35 cellular contexts compared by ENCODE assay signal in genomic region chr10:17352583-17352982, GRCh38.
"Had no signal": no experiment of that assay in that cellular context is flagged by ENCODE, and none has a peak within 500 bp of the region (broad histone marks: within the 10 kb centered on the region; RNA-seq: fewer than 3 reads in every experiment).

No MANE protein-coding gene starts in this region.

- H3K4me3 ChIP-seq: ascending aorta, breast epithelium, cardiac muscle cell, colonic mucosa had no signal

- ATAC-seq: activated CD4-positive, CD25-positive, alpha-beta regulatory T cell treated with anti-CD3 and anti-CD28 coated beads, Interleukin-2, amount 50 U/mL, for 24 hours; activated CD8-positive, alpha-beta T cell treated with anti-CD3 and anti-CD28 coated beads for 36 hours; activated naive CD4-positive, alpha-beta T cell treated with anti-CD3 and anti-CD28 coated beads, Interleukin-2, amount 50 U/mL, for 72 hours; esophagus mucosa; T-helper 17 cell had no signal

- H3K27ac ChIP-seq: ascending aorta, breast epithelium, cardiac muscle cell, colonic mucosa, WERI-Rb-1 had no signal

- H3K4me1 Mint-ChIP-seq: activated B cell treated with CpG ODN at 0.5 μM for 24 hours; activated naive CD4-positive, alpha-beta T cell treated with anti-CD3 and anti-CD28 coated beads, Interleukin-2, amount 10 ng/mL, durations not matched to agents 7 days and 5 days; activated naive CD8-positive, alpha-beta T cell treated with anti-CD3 and anti-CD28 coated beads, Interleukin-2, amount 10 ng/mL, durations not matched to agents 7 days and 5 days; T-helper 17 cell had no signal

- H3K9me3 ChIP-seq: ascending aorta, breast epithelium, colonic mucosa had no signal

- H3K36me3 Mint-ChIP-seq: activated naive CD4-positive, alpha-beta T cell treated with anti-CD3 and anti-CD28 coated beads, Interleukin-2, amount 10 ng/mL, durations not matched to agents 7 days and 5 days; activated naive CD4-positive, alpha-beta T cell treated with anti-CD3 and anti-CD28 coated beads, Interleukin-2, amount 50 U/mL, for 72 hours; activated naive CD8-positive, alpha-beta T cell treated with anti-CD3 and anti-CD28 coated beads, Interleukin-2, amount 10 ng/mL, durations not matched to agents 7 days and 5 days; brain had no signal

- FAIRE-seq: endometrium, endothelial cell of umbilical vein, frontal cortex had no signal

- H3K4me3 Mint-ChIP-seq: activated B cell treated with CpG ODN at 0.5 μM for 24 hours; activated CD8-positive, alpha-beta T cell treated with anti-CD3 and anti-CD28 coated beads for 36 hours; activated naive CD4-positive, alpha-beta T cell treated with anti-CD3 and anti-CD28 coated beads, Interleukin-2, amount 10 ng/mL, durations not matched to agents 7 days and 5 days; activated naive CD8-positive, alpha-beta T cell treated with anti-CD3 and anti-CD28 coated beads, Interleukin-2, amount 10 ng/mL, durations not matched to agents 7 days and 5 days; activated T-helper 1 cell treated with anti-CD3 and anti-CD28 coated beads, Interleukin-12 subunit alpha, Interleukin-12 subunit beta, Interleukin-2, Interleukin-4 antibody, amounts not matched to agents 30 ng/mL and 10 ng/mL and 1 ng/mL, durations not matched to agents 14 hours and 24 hours and 36 hours; brain; T-helper 17 cell; T-helper 2 cell treated with Interferon-gamma antibody and Interleukin-4, amounts not matched to agents 5 μg/mL and 100 μg/mL, for 36 hours had no signal

- H3K27ac Mint-ChIP-seq: activated B cell treated with CpG ODN at 0.5 μM for 24 hours; activated CD8-positive, alpha-beta T cell treated with anti-CD3 and anti-CD28 coated beads for 36 hours; activated naive CD4-positive, alpha-beta T cell treated with anti-CD3 and anti-CD28 coated beads, Interleukin-2, amount 10 ng/mL, durations not matched to agents 7 days and 5 days; activated naive CD4-positive, alpha-beta T cell treated with anti-CD3 and anti-CD28 coated beads, Interleukin-2, amount 50 U/mL, for 72 hours; activated naive CD8-positive, alpha-beta T cell treated with anti-CD3 and anti-CD28 coated beads, Interleukin-2, amount 10 ng/mL, durations not matched to agents 7 days and 5 days; activated T-helper 1 cell treated with anti-CD3 and anti-CD28 coated beads, Interleukin-12 subunit alpha, Interleukin-12 subunit beta, Interleukin-2, Interleukin-4 antibody, amounts not matched to agents 30 ng/mL and 10 ng/mL and 1 ng/mL, durations not matched to agents 14 hours and 24 hours and 36 hours; activated T-helper 2 cell treated with anti-CD3 and anti-CD28 coated beads, Interferon-gamma antibody, Interleukin-2, Interleukin-4, amounts not matched to agents 10 μg/mL and 5 μg/mL and 100 μg/mL, durations not matched to agents 14 hours and 24 hours and 36 hours; brain; T-helper 17 cell; T-helper 2 cell treated with Interferon-gamma antibody and Interleukin-4, amounts not matched to agents 5 μg/mL and 100 μg/mL, for 36 hours had no signal

- DNase-seq: activated B cell treated with CpG ODN at 0.5 μM for 24 hours; activated CD4-positive, alpha-beta T cell treated with anti-CD3 and anti-CD28 coated beads for 48 hours; activated CD4-positive, alpha-beta T cell treated with anti-CD3 and anti-CD28 coated beads, Interleukin-2, amount 50 U/mL, for 1 hour; activated CD4-positive, alpha-beta T cell treated with anti-CD3 and anti-CD28 coated beads, Interleukin-2, amount 50 U/mL, for 48 hours; activated CD8-positive, alpha-beta memory T cell treated with anti-CD3 and anti-CD28 coated beads for 24 hours; activated CD8-positive, alpha-beta T cell treated with anti-CD3 and anti-CD28 coated beads for 36 hours; activated gamma-delta T cell; activated naive CD4-positive, alpha-beta T cell; activated naive CD4-positive, alpha-beta T cell treated with anti-CD3 and anti-CD28 coated beads, Interleukin-2, amount 10 ng/mL, durations not matched to agents 7 days and 5 days; activated naive CD8-positive, alpha-beta T cell treated with anti-CD3 and anti-CD28 coated beads, Interleukin-2, amount 10 ng/mL, durations not matched to agents 7 days and 5 days; activated T-cell treated with anti-CD3 and anti-CD28 coated beads, Interleukin-2, amount 50 U/mL, for 1 hour; activated T-cell treated with anti-CD3 and anti-CD28 coated beads, Interleukin-2, amount 50 U/mL, for 48 hours; central memory CD4-positive, alpha-beta T cell; cerebellar nuclear complex; colonic mucosa; effector CD8-positive, alpha-beta T cell; foreskin fibroblast; head of caudate nucleus; T-helper 1 cell; T-helper 17 cell; T1000; WERI-Rb-1 had no signal

- H3K36me3 ChIP-seq: ascending aorta, breast epithelium, cardiac muscle cell, colonic mucosa, WERI-Rb-1 had no signal

- H3K27me3 ChIP-seq: ascending aorta, breast epithelium, cardiac muscle cell, colonic mucosa had no signal

- H3K4me1 ChIP-seq: colonic mucosa had no signal

- H3K9me3 Mint-ChIP-seq: activated naive CD8-positive, alpha-beta T cell treated with anti-CD3 and anti-CD28 coated beads, Interleukin-2, amount 10 ng/mL, durations not matched to agents 7 days and 5 days; activated T-helper 1 cell treated with anti-CD3 and anti-CD28 coated beads, Interleukin-12 subunit alpha, Interleukin-12 subunit beta, Interleukin-2, Interleukin-4 antibody, amounts not matched to agents 30 ng/mL and 10 ng/mL and 1 ng/mL, durations not matched to agents 14 hours and 24 hours and 36 hours; activated T-helper 2 cell treated with anti-CD3 and anti-CD28 coated beads, Interferon-gamma antibody, Interleukin-2, Interleukin-4, amounts not matched to agents 10 μg/mL and 5 μg/mL and 100 μg/mL, durations not matched to agents 14 hours and 24 hours and 36 hours; T-helper 2 cell treated with Interferon-gamma antibody and Interleukin-4, amounts not matched to agents 5 μg/mL and 100 μg/mL, for 36 hours had no signal
